ENCODE assay signal across 1 cellular context in genomic region chr18:36572135-36572856, GRCh38.
TF ChIP-seq lines count a peak whose summit lies in the region.

No MANE protein-coding gene starts in this region.

TF ChIP-seq in H1, 55 proteins besides CTCF, POLR2A, EP300 and RAD21 (continued from another document):
- TF ChIP-seq SRF (IDR thresholded peaks at IDR 0.05; ENCODE audit: low read depth, low read length), result no peak
